ENCODE assay signal across 21 cellular contexts in the genomic region with DNA sequence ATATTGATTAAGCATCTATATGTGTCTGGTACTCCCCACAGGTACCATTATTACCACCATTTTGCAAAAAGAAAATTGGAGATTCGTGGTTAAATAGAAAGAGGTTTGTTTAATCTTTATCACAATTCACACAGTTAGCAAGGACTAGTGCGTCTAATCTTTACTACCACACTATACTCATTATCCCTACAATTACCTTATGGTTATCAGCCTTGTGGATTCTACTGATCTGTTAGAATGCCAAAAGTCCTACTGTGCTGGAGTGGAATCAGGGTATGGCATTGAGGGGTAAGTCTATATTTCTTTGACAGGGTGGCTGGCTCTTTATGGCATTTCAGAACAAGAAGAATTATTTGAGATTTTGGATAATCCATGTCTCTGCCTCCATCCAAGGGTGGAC.
"Had no signal": no experiment of that assay in that cellular context is flagged by ENCODE, and none has a peak within 500 bp of the region (broad histone marks: within the 10 kb centered on the region; RNA-seq: fewer than 3 reads in every experiment).

No MANE protein-coding gene starts in this region.

- H3K4me3 ChIP-seq: MG63 had no signal

- ATAC-seq: Panc1, PC-3 had no signal

- H3K9ac ChIP-seq: SK-N-SH had no signal

- H3K9me3 ChIP-seq: MG63, SK-N-SH had no signal

- DNase-seq: KBM-7, MG63, NCI-H1092, NCI-H1105 treated with DMSO at 0.1 percent for 48 hours, NCI-H1417 treated with DMSO at 0.1 percent for 48 hours, NCI-H146, NCI-H1694 treated with DMSO at 0.1 percent for 48 hours, NCI-H1930, NCI-H2081, NCI-H2107, NCI-H226, NCI-H446, NCI-H510A, NCI-H524 treated with DMSO at 0.1 percent for 48 hours, NCI-H774, PC-3, SHP77, SK-N-SH, SW 1271 had no signal

- H3K36me3 ChIP-seq: MG63 had no signal

- H3K27ac ChIP-seq: RWPE1 had no signal

- H3K27me3 ChIP-seq: MG63 had no signal

- H3K4me2 ChIP-seq: SK-N-SH had no signal
